Comparison of ENCODE assay signal across 40 cellular contexts in the genomic region with DNA sequence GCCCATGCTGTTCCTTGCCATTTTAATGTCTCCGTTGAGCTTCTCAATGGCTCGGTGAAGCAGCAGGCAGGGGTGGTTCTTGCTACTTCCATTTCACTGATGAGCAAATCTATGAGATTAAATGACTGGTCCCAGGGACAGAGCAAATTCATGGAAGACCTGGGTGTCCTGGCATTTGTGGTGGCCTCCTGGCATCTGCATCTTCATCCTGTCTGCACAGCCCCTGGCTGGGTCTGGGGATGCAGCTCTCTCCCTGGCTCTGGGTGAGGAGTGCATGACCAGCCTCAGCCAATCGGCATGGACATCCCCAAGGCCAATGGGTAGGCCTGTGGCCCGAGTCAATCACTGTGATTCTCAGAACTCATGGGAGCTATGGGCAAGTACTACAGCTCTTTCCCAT.
"Had no signal": no experiment of that assay in that cellular context is flagged by ENCODE, and none has a peak within 500 bp of the region (broad histone marks: within the 10 kb centered on the region; RNA-seq: fewer than 3 reads in every experiment).

No MANE protein-coding gene starts in this region.

- H3K27ac Mint-ChIP-seq: activated naive CD4-positive, alpha-beta T cell treated with anti-CD3 and anti-CD28 coated beads for 36 hours; activated naive CD4-positive, alpha-beta T cell treated with anti-CD3 and anti-CD28 coated beads, Interleukin-2, amount 10 ng/mL, durations not matched to agents 7 days and 5 days; activated naive CD4-positive, alpha-beta T cell treated with anti-CD3 and anti-CD28 coated beads, Interleukin-2, amount 50 U/mL, for 24 hours; activated naive CD4-positive, alpha-beta T cell treated with anti-CD3 and anti-CD28 coated beads, Interleukin-2, amount 50 U/mL, for 72 hours; activated naive CD8-positive, alpha-beta T cell; activated naive CD8-positive, alpha-beta T cell treated with anti-CD3 and anti-CD28 coated beads for 36 hours; activated naive CD8-positive, alpha-beta T cell treated with anti-CD3 and anti-CD28 coated beads, Interleukin-2, amount 10 ng/mL, durations not matched to agents 7 days and 5 days; activated naive CD8-positive, alpha-beta T cell treated with anti-CD3 and anti-CD28 coated beads, Interleukin-2, amount 50 U/mL, for 24 hours; activated T-cell treated with anti-CD3 and anti-CD28 coated beads, Interleukin-2, amount 50 U/mL, for 24 hours; activated T-cell treated with anti-CD3 and anti-CD28 coated beads, Interleukin-2, amount 50 U/mL, for 72 hours; activated T-helper 1 cell treated with anti-CD3 and anti-CD28 coated beads, Interleukin-12 subunit alpha, Interleukin-12 subunit beta, Interleukin-2, Interleukin-4 antibody, amounts not matched to agents 30 ng/mL and 10 ng/mL and 1 ng/mL, durations not matched to agents 14 hours and 24 hours and 36 hours; activated T-helper 17 cell treated with anti-CD3 and anti-CD28 coated beads, Interleukin-2, amount 50 U/mL, for 72 hours; activated T-helper 2 cell treated with anti-CD3 and anti-CD28 coated beads, Interferon-gamma antibody, Interleukin-2, Interleukin-4, amounts not matched to agents 10 μg/mL and 5 μg/mL and 100 μg/mL, durations not matched to agents 14 hours and 24 hours and 36 hours; brain had no signal

- H3K4me3 Mint-ChIP-seq: activated naive CD4-positive, alpha-beta T cell treated with anti-CD3 and anti-CD28 coated beads for 36 hours; activated naive CD4-positive, alpha-beta T cell treated with anti-CD3 and anti-CD28 coated beads, Interleukin-2, amount 10 ng/mL, durations not matched to agents 7 days and 5 days; activated naive CD4-positive, alpha-beta T cell treated with anti-CD3 and anti-CD28 coated beads, Interleukin-2, amount 50 U/mL, for 24 hours; activated naive CD8-positive, alpha-beta T cell; activated naive CD8-positive, alpha-beta T cell treated with anti-CD3 and anti-CD28 coated beads for 36 hours; activated naive CD8-positive, alpha-beta T cell treated with anti-CD3 and anti-CD28 coated beads, Interleukin-2, amount 10 ng/mL, durations not matched to agents 7 days and 5 days; activated naive CD8-positive, alpha-beta T cell treated with anti-CD3 and anti-CD28 coated beads, Interleukin-2, amount 50 U/mL, for 24 hours; activated T-cell treated with anti-CD3 and anti-CD28 coated beads, Interleukin-2, amount 50 U/mL, for 24 hours; activated T-cell treated with anti-CD3 and anti-CD28 coated beads, Interleukin-2, amount 50 U/mL, for 4 hours; activated T-cell treated with anti-CD3 and anti-CD28 coated beads, Interleukin-2, amount 50 U/mL, for 72 hours; activated T-helper 1 cell treated with anti-CD3 and anti-CD28 coated beads, Interleukin-12 subunit alpha, Interleukin-12 subunit beta, Interleukin-2, Interleukin-4 antibody, amounts not matched to agents 30 ng/mL and 10 ng/mL and 1 ng/mL, durations not matched to agents 14 hours and 24 hours and 36 hours; activated T-helper 17 cell treated with anti-CD3 and anti-CD28 coated beads, Interleukin-2, amount 50 U/mL, for 72 hours; brain; central memory CD8-positive, alpha-beta T cell had no signal

- H3K9me3 Mint-ChIP-seq: activated naive CD4-positive, alpha-beta T cell treated with anti-CD3 and anti-CD28 coated beads for 36 hours; activated naive CD4-positive, alpha-beta T cell treated with anti-CD3 and anti-CD28 coated beads, Interleukin-2, amount 10 ng/mL, durations not matched to agents 7 days and 5 days; activated naive CD4-positive, alpha-beta T cell treated with anti-CD3 and anti-CD28 coated beads, Interleukin-2, amount 50 U/mL, for 24 hours; activated naive CD4-positive, alpha-beta T cell treated with anti-CD3 and anti-CD28 coated beads, Interleukin-2, amount 50 U/mL, for 72 hours; activated naive CD8-positive, alpha-beta T cell treated with anti-CD3 and anti-CD28 coated beads for 36 hours; activated naive CD8-positive, alpha-beta T cell treated with anti-CD3 and anti-CD28 coated beads, Interleukin-2, amount 10 ng/mL, durations not matched to agents 7 days and 5 days; activated naive CD8-positive, alpha-beta T cell treated with anti-CD3 and anti-CD28 coated beads, Interleukin-2, amount 50 U/mL, for 24 hours; activated T-cell treated with anti-CD3 and anti-CD28 coated beads, Interleukin-2, amount 50 U/mL, for 24 hours; activated T-cell treated with anti-CD3 and anti-CD28 coated beads, Interleukin-2, amount 50 U/mL, for 4 hours; activated T-cell treated with anti-CD3 and anti-CD28 coated beads, Interleukin-2, amount 50 U/mL, for 72 hours; activated T-helper 1 cell treated with anti-CD3 and anti-CD28 coated beads, Interleukin-12 subunit alpha, Interleukin-12 subunit beta, Interleukin-2, Interleukin-4 antibody, amounts not matched to agents 30 ng/mL and 10 ng/mL and 1 ng/mL, durations not matched to agents 14 hours and 24 hours and 36 hours; activated T-helper 17 cell treated with anti-CD3 and anti-CD28 coated beads, Interleukin-2, amount 50 U/mL, for 72 hours; activated T-helper 2 cell treated with anti-CD3 and anti-CD28 coated beads, Interferon-gamma antibody, Interleukin-2, Interleukin-4, amounts not matched to agents 10 μg/mL and 5 μg/mL and 100 μg/mL, durations not matched to agents 14 hours and 24 hours and 36 hours; brain; central memory CD8-positive, alpha-beta T cell had no signal

- H3K36me3 ChIP-seq: adrenal gland, ascending aorta, brain microvascular endothelial cell, breast epithelium, cardiac muscle cell had no signal

- DNase-seq: activated effector memory CD4-positive, alpha-beta T cell treated with anti-CD3 and anti-CD28 coated beads, Interleukin-2, amount 50 U/mL, for 16 hours; activated effector memory CD4-positive, alpha-beta T cell treated with Interleukin-2 at 50 U/mL for 16 hours; activated gamma-delta T cell; activated gamma-delta T cell treated with Interleukin-2 at 50 U/mL for 16 hours; activated naive CD4-positive, alpha-beta T cell; activated naive CD4-positive, alpha-beta T cell treated with anti-CD3 and anti-CD28 coated beads for 36 hours; activated naive CD4-positive, alpha-beta T cell treated with anti-CD3 and anti-CD28 coated beads, Interleukin-2, amount 10 ng/mL, durations not matched to agents 7 days and 5 days; activated naive CD4-positive, alpha-beta T cell treated with anti-CD3 and anti-CD28 coated beads, Interleukin-2, amount 50 U/mL, for 16 hours; activated naive CD4-positive, alpha-beta T cell treated with Interleukin-2 at 50 U/mL for 16 hours; activated naive CD8-positive, alpha-beta T cell treated with anti-CD3 and anti-CD28 coated beads for 36 hours; activated naive CD8-positive, alpha-beta T cell treated with anti-CD3 and anti-CD28 coated beads, Interleukin-2, amount 10 ng/mL, durations not matched to agents 7 days and 5 days; activated naive CD8-positive, alpha-beta T cell treated with anti-CD3 and anti-CD28 coated beads, Interleukin-2, amount 50 U/mL, for 24 hours; activated T-cell treated with anti-CD3 and anti-CD28 coated beads, Interleukin-2, amount 50 U/mL, for 1 hour; activated T-cell treated with anti-CD3 and anti-CD28 coated beads, Interleukin-2, amount 50 U/mL, for 24 hours; activated T-cell treated with anti-CD3 and anti-CD28 coated beads, Interleukin-2, amount 50 U/mL, for 4 hours; activated T-cell treated with anti-CD3 and anti-CD28 coated beads, Interleukin-2, amount 50 U/mL, for 48 hours; activated T-cell treated with anti-CD3 and anti-CD28 coated beads, Interleukin-2, amount 50 U/mL, for 72 hours; adrenal gland; amniotic stem cell; amygdala; anterior cingulate cortex; aorta; body of pancreas; brain microvascular endothelial cell; caudate nucleus; central memory CD4-positive, alpha-beta T cell; cerebellar nuclear complex had no signal

- H3K4me1 Mint-ChIP-seq: activated naive CD4-positive, alpha-beta T cell treated with anti-CD3 and anti-CD28 coated beads, Interleukin-2, amount 10 ng/mL, durations not matched to agents 7 days and 5 days; activated naive CD4-positive, alpha-beta T cell treated with anti-CD3 and anti-CD28 coated beads, Interleukin-2, amount 50 U/mL, for 24 hours; activated naive CD8-positive, alpha-beta T cell treated with anti-CD3 and anti-CD28 coated beads for 36 hours; activated T-helper 17 cell treated with anti-CD3 and anti-CD28 coated beads, Interleukin-2, amount 50 U/mL, for 72 hours; brain; central memory CD8-positive, alpha-beta T cell had no signal

- H3K4me3 ChIP-seq: adrenal gland, ascending aorta, body of pancreas, breast epithelium, cardiac muscle cell had no signal

- H3K27ac ChIP-seq: adrenal gland, ascending aorta, body of pancreas, brain microvascular endothelial cell, breast epithelium, cardiac muscle cell had no signal

- H3K27me3 Mint-ChIP-seq: brain had no signal

- FAIRE-seq: astrocyte, bronchial epithelial cell had no signal

- H3K4me1 ChIP-seq: adrenal gland, breast epithelium had no signal

- H3K9me3 ChIP-seq: adrenal gland, ascending aorta, body of pancreas, breast epithelium had no signal

- H3K27me3 ChIP-seq: adrenal gland, ascending aorta, body of pancreas, cardiac muscle cell had no signal

- H3K36me3 Mint-ChIP-seq: activated naive CD4-positive, alpha-beta T cell treated with anti-CD3 and anti-CD28 coated beads, Interleukin-2, amount 10 ng/mL, durations not matched to agents 7 days and 5 days; activated naive CD4-positive, alpha-beta T cell treated with anti-CD3 and anti-CD28 coated beads, Interleukin-2, amount 50 U/mL, for 24 hours; activated naive CD4-positive, alpha-beta T cell treated with anti-CD3 and anti-CD28 coated beads, Interleukin-2, amount 50 U/mL, for 72 hours; activated naive CD8-positive, alpha-beta T cell; activated naive CD8-positive, alpha-beta T cell treated with anti-CD3 and anti-CD28 coated beads for 36 hours; activated naive CD8-positive, alpha-beta T cell treated with anti-CD3 and anti-CD28 coated beads, Interleukin-2, amount 10 ng/mL, durations not matched to agents 7 days and 5 days; brain had no signal

- ATAC-seq: activated naive CD4-positive, alpha-beta T cell treated with anti-CD3 and anti-CD28 coated beads, Interleukin-2, amount 50 U/mL, for 72 hours; activated naive CD8-positive, alpha-beta T cell treated with anti-CD3 and anti-CD28 coated beads, Interleukin-2, amount 50 U/mL, for 24 hours; activated T-cell treated with anti-CD3 and anti-CD28 coated beads, Interleukin-2, amount 50 U/mL, for 4 hours; activated T-cell treated with anti-CD3 and anti-CD28 coated beads, Interleukin-2, amount 50 U/mL, for 72 hours; activated T-helper 17 cell treated with anti-CD3 and anti-CD28 coated beads, Interleukin-2, amount 50 U/mL, for 72 hours; body of pancreas had no signal
